Comparison of ENCODE assay signal across 1 cellular context in the genomic region with DNA sequence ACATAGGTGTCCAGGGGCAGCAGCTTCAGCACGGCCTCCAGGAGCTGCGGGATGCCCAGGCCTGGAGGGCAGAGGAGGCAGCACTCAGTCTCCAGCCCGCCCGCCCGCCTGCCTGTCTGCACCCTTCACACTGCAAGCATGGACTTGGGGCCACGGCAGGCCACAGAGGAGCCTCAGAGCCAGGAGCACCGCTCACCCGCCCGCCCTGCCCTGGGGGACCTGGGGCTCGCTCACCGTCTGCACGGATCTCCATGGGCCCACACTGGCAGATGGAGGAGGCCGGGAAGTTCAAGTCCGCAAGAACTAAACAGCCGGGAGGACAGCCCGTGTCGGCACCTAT.
TF ChIP-seq lines count a peak whose summit lies in the region.

No MANE protein-coding gene starts in this region.

TF ChIP-seq in SK-N-SH, 30 proteins besides CTCF, POLR2A, EP300 and RAD21 (continued from another document):
- TF ChIP-seq, protein P1, sequence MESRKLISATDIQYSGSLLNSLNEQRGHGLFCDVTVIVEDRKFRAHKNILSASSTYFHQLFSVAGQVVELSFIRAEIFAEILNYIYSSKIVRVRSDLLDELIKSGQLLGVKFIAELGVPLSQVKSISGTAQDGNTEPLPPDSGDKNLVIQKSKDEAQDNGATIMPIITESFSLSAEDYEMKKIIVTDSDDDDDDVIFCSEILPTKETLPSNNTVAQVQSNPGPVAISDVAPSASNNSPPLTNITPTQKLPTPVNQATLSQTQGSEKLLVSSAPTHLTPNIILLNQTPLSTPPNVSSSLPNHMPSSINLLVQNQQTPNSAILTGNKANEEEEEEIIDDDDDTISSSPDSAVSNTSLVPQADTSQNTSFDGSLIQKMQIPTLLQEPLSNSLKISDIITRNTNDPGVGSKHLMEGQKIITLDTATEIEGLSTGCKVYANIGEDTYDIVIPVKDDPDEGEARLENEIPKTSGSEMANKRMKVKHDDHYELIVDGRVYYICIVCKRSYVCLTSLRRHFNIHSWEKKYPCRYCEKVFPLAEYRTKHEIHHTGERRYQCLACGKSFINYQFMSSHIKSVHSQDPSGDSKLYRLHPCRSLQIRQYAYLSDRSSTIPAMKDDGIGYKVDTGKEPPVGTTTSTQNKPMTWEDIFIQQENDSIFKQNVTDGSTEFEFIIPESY (IDR thresholded peaks at IDR 0.05; ENCODE audit: borderline replicate concordance, low read depth) = no peak
- TF ChIP-seq MEF2A (IDR thresholded peaks at IDR 0.05; ENCODE audit: borderline replicate concordance, low read depth) (no peak), GABPA (IDR thresholded peaks at IDR 0.05; ENCODE audit: low read depth) (no peak), RFX5 (IDR thresholded peaks at IDR 0.05; ENCODE audit: low read length) (no peak), SMC3 (IDR thresholded peaks at IDR 0.05; ENCODE audit: low read depth, low read length) (no peak), FOSL2 (IDR thresholded peaks at IDR 0.05; ENCODE audit: borderline replicate concordance, low read depth) (no peak), TEAD4 (IDR thresholded peaks at IDR 0.05; ENCODE audit: borderline replicate concordance, insufficient read depth) (no peak)
